In the genomic region with DNA sequence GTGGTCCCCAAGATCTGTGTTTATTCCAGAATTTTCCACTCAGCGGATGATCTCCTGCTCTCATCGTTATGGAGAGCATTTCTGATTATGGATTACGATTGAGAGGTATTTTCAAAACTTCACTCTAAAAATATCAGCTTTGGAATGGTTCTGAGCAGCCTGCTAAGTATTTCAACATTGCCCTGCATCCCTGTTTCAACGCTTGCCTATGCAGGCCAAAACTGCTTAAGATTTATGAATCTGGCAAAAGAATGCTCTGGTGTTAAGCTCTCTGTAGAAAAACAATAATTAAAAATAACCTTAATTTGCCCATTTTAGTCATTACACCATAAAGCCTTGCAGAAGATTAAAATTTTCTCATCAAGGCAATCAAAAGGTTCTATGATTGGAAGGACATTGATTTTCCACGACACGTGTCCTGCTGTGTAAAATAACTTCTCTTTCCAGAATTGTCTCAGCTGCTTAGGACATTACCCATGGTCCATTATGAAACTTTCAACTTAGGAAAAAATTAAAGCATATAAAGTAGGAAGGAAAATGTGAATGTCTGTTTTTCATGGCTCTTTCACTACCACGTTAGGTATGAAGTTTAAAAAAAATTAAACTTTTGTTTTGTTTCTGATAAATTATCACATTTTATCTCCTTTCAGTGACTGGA, we compare ENCODE assay signal across 21 cellular contexts.
"Had no signal": no experiment of that assay in that cellular context is flagged by ENCODE, and none has a peak within 500 bp of the region (broad histone marks: within the 10 kb centered on the region; RNA-seq: fewer than 3 reads in every experiment).

No MANE protein-coding gene starts in this region.

- H3K4me3 ChIP-seq: colonic mucosa, gastroesophageal sphincter, left ventricle myocardium inferior, lung, smooth muscle cell, transverse colon had no signal

- H3K27me3 ChIP-seq: colonic mucosa, gastroesophageal sphincter, transverse colon had no signal

- H3K27ac ChIP-seq: colonic mucosa, gastroesophageal sphincter, left ventricle myocardium inferior, neutrophil had no signal

- H3K9me3 ChIP-seq: colonic mucosa, gastroesophageal sphincter, left ventricle myocardium inferior, neutrophil, transverse colon had no signal

- DNase-seq: caudate nucleus; colonic mucosa; effector CD4-positive, alpha-beta T cell; endodermal cell; foreskin fibroblast; glutamatergic neuron; immature natural killer cell; kidney; left cardiac atrium; left ventricle myocardium inferior; mesenchymal stem cell; naive thymus-derived CD4-positive, alpha-beta T cell; posterior cingulate gyrus; right cardiac atrium; stimulated activated CD4-positive, alpha-beta T cell treated with anti-CD3 and anti-CD28 coated beads, Interleukin-2, amount 100 ng/mL, for 48 hours; stimulated activated naive CD4-positive, alpha-beta T cell treated with Interleukin-2 at 50 U/mL for 16 hours; transverse colon had no signal

- H3K36me3 ChIP-seq: colonic mucosa, gastroesophageal sphincter, left ventricle myocardium inferior, neutrophil, transverse colon had no signal

- H3K4me1 ChIP-seq: colonic mucosa, gastroesophageal sphincter had no signal
